In genomic region chr17:28819582-28819981, GRCh38 we compare ENCODE assay signal across 1 cellular context.
TF ChIP-seq lines count a peak whose summit lies in the region.

No MANE protein-coding gene starts in this region.

TF ChIP-seq in K562, 482 proteins besides CTCF, POLR2A, EP300 and RAD21:
- TF ChIP-seq MECOM (CRISPR knock-in tag; IDR thresholded peaks at IDR 0.05) (no peak), NFATC3 (IDR thresholded peaks at IDR 0.05) (no peak), CEBPB (tag; IDR thresholded peaks at IDR 0.05) (0 out of 2 replicates have a peak, but pooled peaks have one; percentile 13), BCL6 (CRISPR knock-in tag; IDR thresholded peaks at IDR 0.05) (no peak), MNT (conservative IDR thresholded peaks at IDR 0.05) (no peak), PKNOX1 (IDR thresholded peaks at IDR 0.05) (0 out of 2 replicates have a peak, but pooled peaks have one; percentile 10), HDAC6 (IDR thresholded peaks at IDR 0.05; ENCODE audit: low read depth, low read length) (no peak), HDAC1 (IDR thresholded peaks at IDR 0.05) (no peak)
TF ChIP-seq in K562: peak in this region for 2.
